Comparison of ENCODE assay signal across 9 cellular contexts in genomic region chr10:80187465-80188409, GRCh38. TPM values are rescaled to one million over a fixed set of nuclear protein-coding genes. Genes with fewer than 3 reads are reported as not detected.
A peak's percentile ranks its signal among the peaks of the same experiment; 100 is the strongest.
DNase-seq lines count a peak whose midpoint lies in the region; ATAC-seq and TF ChIP-seq lines count a peak whose summit lies in the region.
"Had no signal": no experiment of that assay in that cellular context is flagged by ENCODE, and none has a peak within 500 bp of the region (broad histone marks: within the 10 kb centered on the region; RNA-seq: fewer than 3 reads in every experiment).

No MANE protein-coding gene starts in this region.

- ATAC-seq in HG03108 (IDR thresholded peaks at IDR 0.05; ENCODE audit: unreplicated experiment): peak; percentile 93
- peak; percentile 94 for ATAC-seq in naive thymus-derived CD4-positive, alpha-beta T cell

- peaks cover 3% of the 10 kb centered on the region for H3K9me3 Mint-ChIP-seq in activated naive CD4-positive, alpha-beta T cell treated with anti-CD3 and anti-CD28 coated beads for 36 hours
- H3K9me3 Mint-ChIP-seq in naive thymus-derived CD4-positive, alpha-beta T cell: peaks cover 0 to 10% (median 0%) of the 10 kb centered on the region in 11 donors

- no peaks in the 10 kb centered on the region for H3K36me3 ChIP-seq in naive thymus-derived CD4-positive, alpha-beta T cell (ENCODE audit: control insufficient read depth in 2 of 3, insufficient read depth in 3 of 3, low read length in 3 of 3)

- DNase-seq in SHP77 (lab: John Stamatoyannopoulos, UW) (peak; percentile 1 to 34), SHP77 treated with DMSO at 0.1 percent for 48 hours (lab: John Stamatoyannopoulos, UW) (no peak), NCI-H226 (no peak), H4 (ENCODE audit: low spot score) (no peak)
- peak; percentile 83 for DNase-seq in activated naive CD4-positive, alpha-beta T cell treated with anti-CD3 and anti-CD28 coated beads for 36 hours
- DNase-seq in naive thymus-derived CD4-positive, alpha-beta T cell: peak; percentile 58 to 96 (median 93)

- H3K4me1 ChIP-seq in naive thymus-derived CD4-positive, alpha-beta T cell (ENCODE audit: control insufficient read depth in 2 of 2, insufficient read depth in 2 of 2, low read length in 2 of 2): peaks cover 48 to 81% of the 10 kb centered on the region in 2 donors

- H3K27me3 Mint-ChIP-seq in activated naive CD4-positive, alpha-beta T cell treated with anti-CD3 and anti-CD28 coated beads for 36 hours (ENCODE audit: low read depth): no peaks in the 10 kb centered on the region
- H3K27me3 Mint-ChIP-seq in naive thymus-derived CD4-positive, alpha-beta T cell: no peaks in the 10 kb centered on the region

- intact Hi-C loops in activated naive CD4-positive, alpha-beta T cell treated with anti-CD3 and anti-CD28 coated beads for 36 hours (cut with micrococcal nuclease): loop anchor here (1.0 kb wide), 3 partner anchors 9 to 108 kb away; no protein-coding TSS in a partner anchor
- intact Hi-C loops in naive thymus-derived CD4-positive, alpha-beta T cell (cut with micrococcal nuclease): loop anchor here (1.0 to 10.0 kb wide), 11 partner anchors 9 to 1885 kb away; partner anchors contain the start of genes TMEM254 (in 1 of the 2), ZCCHC24 (in 1 of the 2) and ZMIZ1 (in 1 of the 2)

- peak overlapping the region; percentile 84 for H3K27ac ChIP-seq in naive thymus-derived CD4-positive, alpha-beta T cell (ENCODE audit: low read depth, low read length)

- peak overlapping the region; percentile 37 for H3K4me3 ChIP-seq in naive thymus-derived CD4-positive, alpha-beta T cell (ENCODE audit: low read length)

- peak; percentile 36; the same call in 1 of the 2 replicates for TF ChIP-seq POLR2A in Raji (IDR thresholded peaks at IDR 0.05; ENCODE audit: insufficient read depth, low read depth, low read length)

- CTCF ChIA-PET in activated naive CD4-positive, alpha-beta T cell treated with anti-CD3 and anti-CD28 coated beads for 36 hours (lab: Charles Lee): interaction anchor here (0.7 to 2.3 kb wide), 9 partner anchors 11 to 113 kb away, joined by 3 to 16 read pairs (median 3); no protein-coding TSS in a partner anchor
- CTCF ChIA-PET in naive thymus-derived CD4-positive, alpha-beta T cell (lab: Charles Lee): interaction anchor here (0.7 to 2.5 kb wide), 12 partner anchors 9 to 1119 kb away, joined by 3 to 39 read pairs (median 3); partner anchors contain the start of gene ANXA11

- peaks cover 10% of the 10 kb centered on the region for H3K36me3 Mint-ChIP-seq in activated naive CD4-positive, alpha-beta T cell treated with anti-CD3 and anti-CD28 coated beads for 36 hours (ENCODE audit: low read depth)
- H3K36me3 Mint-ChIP-seq in naive thymus-derived CD4-positive, alpha-beta T cell: peaks cover 0 to 22% (median 17%) of the 10 kb centered on the region in 5 donors
- H3K36me3 Mint-ChIP-seq: brain had no signal

- H3K4me1 Mint-ChIP-seq in activated naive CD4-positive, alpha-beta T cell treated with anti-CD3 and anti-CD28 coated beads for 36 hours (ENCODE audit: low read depth): peaks cover 81% of the 10 kb centered on the region
- peaks cover 74 to 91% (median 90%) of the 10 kb centered on the region in 7 donors for H3K4me1 Mint-ChIP-seq in naive thymus-derived CD4-positive, alpha-beta T cell

- H3K4me3 Mint-ChIP-seq in activated naive CD4-positive, alpha-beta T cell treated with anti-CD3 and anti-CD28 coated beads for 36 hours: peak overlapping the region; percentile 53
- peak overlapping the region; percentile 77 to 95 (median 85) for H3K4me3 Mint-ChIP-seq in naive thymus-derived CD4-positive, alpha-beta T cell
- H3K4me3 Mint-ChIP-seq: brain had no signal

- peak overlapping the region; percentile 89 for H3K27ac Mint-ChIP-seq in activated naive CD4-positive, alpha-beta T cell treated with anti-CD3 and anti-CD28 coated beads for 36 hours
- H3K27ac Mint-ChIP-seq in naive thymus-derived CD4-positive, alpha-beta T cell: peak overlapping the region; percentile 90 to 98 (median 93)

- no peaks in the 10 kb centered on the region for H3K27me3 ChIP-seq in naive thymus-derived CD4-positive, alpha-beta T cell (ENCODE audit: control insufficient read depth in 2 of 2, insufficient read depth in 2 of 2, low read length in 2 of 2)

- H3K9me3 ChIP-seq in naive thymus-derived CD4-positive, alpha-beta T cell (ENCODE audit: control insufficient read depth in 2 of 3, low read length in 3 of 3): no peaks in the 10 kb centered on the region

- POLR2A ChIA-PET in naive thymus-derived CD4-positive, alpha-beta T cell (lab: Charles Lee): interaction anchor here (0.5 to 6.9 kb wide), 18 partner anchors 12 to 870 kb away, joined by 3 to 223 read pairs (median 4); partner anchors contain the start of genes ANXA11 and TMEM254

RNA-seq across cellular contexts. Expression of gene ANXA11, which starts 17.6 kb away (rescaled TPM):
- 100 to 1,000 TPM; 142 TPM for total RNA-seq in activated naive CD4-positive, alpha-beta T cell treated with anti-CD3 and anti-CD28 coated beads for 36 hours
- total RNA-seq in naive thymus-derived CD4-positive, alpha-beta T cell: 100 to 1,000 TPM; 189 to 247 (median 231) TPM
- polyA plus RNA-seq in naive thymus-derived CD4-positive, alpha-beta T cell: 100 to 1,000 TPM; 212 to 278 TPM
- total RNA-seq in H4 (2014; rRNA removed; shearing (Covaris generic)): 51.6 and 65.3 TPM in 2 replicates

RNA-seq across cellular contexts. Expression of gene PLAC9, which starts 55.2 kb away (rescaled TPM):
- total RNA-seq in activated naive CD4-positive, alpha-beta T cell treated with anti-CD3 and anti-CD28 coated beads for 36 hours: not detected
- not detected for total RNA-seq in naive thymus-derived CD4-positive, alpha-beta T cell
- polyA plus RNA-seq in naive thymus-derived CD4-positive, alpha-beta T cell: not detected
- total RNA-seq in H4 (2014; rRNA removed; shearing (Covaris generic)): not detected in 2 replicates

Comparison
In these comparisons a context has a peak if more than half of its experiments do, and no peak if none do; other contexts are left out.
1. DNase-seq: peak in SHP77 (2 of 2), activated naive CD4-positive, alpha-beta T cell treated with anti-CD3 and anti-CD28 coated beads for 36 hours (single experiment) and naive thymus-derived CD4-positive, alpha-beta T cell (9 of 9); none in SHP77 treated with DMSO at 0.1 percent for 48 hours (single experiment), NCI-H226 (single experiment) and H4 (single experiment).